In genomic region chr17:6711081-6711674, GRCh38 we compare ENCODE assay signal across 23 cellular contexts. TPM values are rescaled to one million over a fixed set of nuclear protein-coding genes. Genes with fewer than 3 reads are reported as not detected.
A peak's percentile ranks its signal among the peaks of the same experiment; 100 is the strongest.
DNase-seq lines count a peak whose midpoint lies in the region; ATAC-seq and TF ChIP-seq lines count a peak whose summit lies in the region.
"Had no signal": no experiment of that assay in that cellular context is flagged by ENCODE, and none has a peak within 500 bp of the region (broad histone marks: within the 10 kb centered on the region; RNA-seq: fewer than 3 reads in every experiment).

No MANE protein-coding gene starts in this region.

- TF ChIP-seq POLR2A in breast epithelium (IDR thresholded peaks at IDR 0.05) (no peak), right lobe of liver (IDR thresholded peaks at IDR 0.05) (peak; percentile 4), testis (IDR thresholded peaks at IDR 0.05) (no peak)

- H3K4me3 Mint-ChIP-seq in activated naive CD8-positive, alpha-beta T cell treated with anti-CD3 and anti-CD28 coated beads, Interleukin-2, amount 10 ng/mL, durations not matched to agents 7 days and 5 days, result no peak overlapping the region
- H3K4me3 Mint-ChIP-seq in activated naive CD8-positive, alpha-beta T cell treated with anti-CD3 and anti-CD28 coated beads, Interleukin-2, amount 50 U/mL, for 24 hours, result no peak overlapping the region
- H3K4me3 Mint-ChIP-seq in activated CD4-positive, alpha-beta T cell treated with anti-CD3 and anti-CD28 coated beads for 36 hours, result no peak overlapping the region
- H3K4me3 Mint-ChIP-seq: activated CD4-positive, alpha-beta T cell treated with anti-CD3 and anti-CD28 coated beads, Interleukin-2, amount 10 ng/mL, durations not matched to agents 24 days and 14 days; activated T-cell treated with anti-CD3 and anti-CD28 coated beads, Interleukin-2, amount 50 U/mL, for 4 hours; mesothelial cell of epicardium; stimulated activated memory B cell treated with anti-CD40 and anti-IgM and Interleukin-4, amounts not matched to agents 10 μg/mL and 1 μg/mL and 100 μg/mL, for 72 hours had no signal

- no peaks in the 10 kb centered on the region for H3K36me3 Mint-ChIP-seq in activated naive CD8-positive, alpha-beta T cell treated with anti-CD3 and anti-CD28 coated beads, Interleukin-2, amount 10 ng/mL, durations not matched to agents 7 days and 5 days
- no peaks in the 10 kb centered on the region for H3K36me3 Mint-ChIP-seq in activated naive CD8-positive, alpha-beta T cell treated with anti-CD3 and anti-CD28 coated beads, Interleukin-2, amount 50 U/mL, for 24 hours (ENCODE audit: low read depth)
- no peaks in the 10 kb centered on the region for H3K36me3 Mint-ChIP-seq in activated CD4-positive, alpha-beta T cell treated with anti-CD3 and anti-CD28 coated beads for 36 hours (ENCODE audit: low read depth)
- H3K36me3 Mint-ChIP-seq: CD8-positive, alpha-beta memory T cell; mesothelial cell of epicardium; stimulated activated memory B cell treated with anti-CD40 and anti-IgM and Interleukin-4, amounts not matched to agents 10 μg/mL and 1 μg/mL and 100 μg/mL, for 72 hours had no signal

- H3K27ac Mint-ChIP-seq in activated naive CD8-positive, alpha-beta T cell treated with anti-CD3 and anti-CD28 coated beads, Interleukin-2, amount 10 ng/mL, durations not matched to agents 7 days and 5 days, result peak overlapping the region; percentile 1
- no peak overlapping the region for H3K27ac Mint-ChIP-seq in activated naive CD8-positive, alpha-beta T cell treated with anti-CD3 and anti-CD28 coated beads, Interleukin-2, amount 50 U/mL, for 24 hours
- H3K27ac Mint-ChIP-seq in activated CD4-positive, alpha-beta T cell treated with anti-CD3 and anti-CD28 coated beads for 36 hours, result no peak overlapping the region
- H3K27ac Mint-ChIP-seq: activated CD4-positive, alpha-beta T cell treated with anti-CD3 and anti-CD28 coated beads, Interleukin-2, amount 10 ng/mL, durations not matched to agents 24 days and 14 days; CD8-positive, alpha-beta memory T cell; H9; mesothelial cell of epicardium; stimulated activated memory B cell treated with anti-CD40 and anti-IgM and Interleukin-4, amounts not matched to agents 10 μg/mL and 1 μg/mL and 100 μg/mL, for 72 hours had no signal

- H3K36me3 ChIP-seq in breast epithelium (no peaks in the 10 kb centered on the region), right lobe of liver (no peaks in the 10 kb centered on the region), testis (ENCODE audit: low read depth, missing control alignments) (no peaks in the 10 kb centered on the region)
- H3K36me3 ChIP-seq: gastrocnemius medialis, pancreas, SJCRH30 had no signal

- TF ChIP-seq CTCF in breast epithelium (IDR thresholded peaks at IDR 0.05) (no peak), right lobe of liver (IDR thresholded peaks at IDR 0.05) (no peak), testis (IDR thresholded peaks at IDR 0.05) (no peak)

- CTCF ChIA-PET in activated CD4-positive, alpha-beta T cell treated with anti-CD3 and anti-CD28 coated beads for 36 hours (lab: Charles Lee), result interaction anchor here (0.7 kb wide), 1 partner anchor 13 kb away, joined by 4 read pairs; no protein-coding TSS in a partner anchor

- DNase-seq in activated naive CD8-positive, alpha-beta T cell treated with anti-CD3 and anti-CD28 coated beads, Interleukin-2, amount 10 ng/mL, durations not matched to agents 7 days and 5 days, result no peak
- no peak for DNase-seq in activated naive CD8-positive, alpha-beta T cell treated with anti-CD3 and anti-CD28 coated beads, Interleukin-2, amount 50 U/mL, for 24 hours
- DNase-seq in breast epithelium (ENCODE audit: low spot score in 2 of 2), result peak in 1 of 2 donors; percentile 68
- DNase-seq in right lobe of liver, result peak; percentile 87 to 96 (median 95)
- DNase-seq in testis, result peak; percentile 70
- DNase-seq in stimulated activated CD4-positive, alpha-beta T cell treated with anti-CD3 and anti-CD28 coated beads, Interleukin-4, amount 100 ng/mL, for 4 hours, result no peak
- DNase-seq in activated CD4-positive, alpha-beta T cell treated with anti-CD3 and anti-CD28 coated beads for 36 hours, result no peak
- DNase-seq: activated CD4-positive, alpha-beta T cell treated with anti-CD3 and anti-CD28 coated beads, Interleukin-2, amount 10 ng/mL, durations not matched to agents 24 days and 14 days; activated T-cell treated with anti-CD3 and anti-CD28 coated beads, Interleukin-2, amount 50 U/mL, for 4 hours; CD8-positive, alpha-beta memory T cell; H9; NCI-H1417; pancreas; SJCRH30; small intestine; T-helper 9 cell had no signal

- H3K9me3 ChIP-seq in breast epithelium (peaks cover 0 to 8% of the 10 kb centered on the region in 2 donors), right lobe of liver (no peaks in the 10 kb centered on the region), testis (no peaks in the 10 kb centered on the region)
- H3K9me3 ChIP-seq: pancreas, SJCRH30 had no signal

- intact Hi-C loops in breast epithelium (cut with DNase I; ENCODE audit: low total_unique reads), result no loop called here
- intact Hi-C loops in right lobe of liver (cut with DNase I), result no loop called here
- intact Hi-C loops in testis (cut with DNase I; ENCODE audit: low total_unique reads), result no loop called here
- intact Hi-C loops in activated CD4-positive, alpha-beta T cell treated with anti-CD3 and anti-CD28 coated beads for 36 hours (cut with DNase I, micrococcal nuclease), result no loop called here

- no peak for ATAC-seq in activated naive CD8-positive, alpha-beta T cell treated with anti-CD3 and anti-CD28 coated beads, Interleukin-2, amount 10 ng/mL, durations not matched to agents 7 days and 5 days (ENCODE audit: low read depth)
- ATAC-seq in activated naive CD8-positive, alpha-beta T cell treated with anti-CD3 and anti-CD28 coated beads, Interleukin-2, amount 50 U/mL, for 24 hours, result no peak
- peak; percentile 50 to 66 (median 56) for ATAC-seq in right lobe of liver
- ATAC-seq in activated CD4-positive, alpha-beta T cell treated with anti-CD3 and anti-CD28 coated beads for 36 hours, result no peak
- ATAC-seq in HG03354 (IDR thresholded peaks at IDR 0.05; ENCODE audit: poor library complexity, severe bottlenecking, unreplicated experiment), result no peak
- ATAC-seq: activated T-cell treated with anti-CD3 and anti-CD28 coated beads, Interleukin-2, amount 50 U/mL, for 4 hours; gastrocnemius medialis; stimulated activated memory B cell treated with anti-CD40 and anti-IgM and Interleukin-4, amounts not matched to agents 10 μg/mL and 1 μg/mL and 100 μg/mL, for 72 hours had no signal

- H3K4me3 ChIP-seq in breast epithelium (no peak overlapping the region), right lobe of liver (peak overlapping the region; percentile 10 to 88 (median 78)), testis (no peak overlapping the region)
- H3K4me3 ChIP-seq: gastrocnemius medialis, pancreas, SJCRH30 had no signal

- POLR2A ChIA-PET in activated naive CD8-positive, alpha-beta T cell treated with anti-CD3 and anti-CD28 coated beads, Interleukin-2, amount 10 ng/mL, durations not matched to agents 7 days and 5 days (lab: Charles Lee), result no interaction called here
- POLR2A ChIA-PET in activated CD4-positive, alpha-beta T cell treated with anti-CD3 and anti-CD28 coated beads for 36 hours (lab: Charles Lee), result no interaction called here

- H3K9me3 Mint-ChIP-seq in activated naive CD8-positive, alpha-beta T cell treated with anti-CD3 and anti-CD28 coated beads, Interleukin-2, amount 10 ng/mL, durations not matched to agents 7 days and 5 days, result no peaks in the 10 kb centered on the region
- peaks cover 4% of the 10 kb centered on the region for H3K9me3 Mint-ChIP-seq in activated naive CD8-positive, alpha-beta T cell treated with anti-CD3 and anti-CD28 coated beads, Interleukin-2, amount 50 U/mL, for 24 hours
- H3K9me3 Mint-ChIP-seq in activated CD4-positive, alpha-beta T cell treated with anti-CD3 and anti-CD28 coated beads for 36 hours (ENCODE audit: low read depth), result no peaks in the 10 kb centered on the region
- H3K9me3 Mint-ChIP-seq: activated CD4-positive, alpha-beta T cell treated with anti-CD3 and anti-CD28 coated beads, Interleukin-2, amount 10 ng/mL, durations not matched to agents 24 days and 14 days; activated T-cell treated with anti-CD3 and anti-CD28 coated beads, Interleukin-2, amount 50 U/mL, for 4 hours; stimulated activated memory B cell treated with anti-CD40 and anti-IgM and Interleukin-4, amounts not matched to agents 10 μg/mL and 1 μg/mL and 100 μg/mL, for 72 hours had no signal

- H3K27me3 ChIP-seq in breast epithelium, result peaks cover 0 to 13% of the 10 kb centered on the region in 2 donors
- no peaks in the 10 kb centered on the region for H3K27me3 ChIP-seq in right lobe of liver
- no peaks in the 10 kb centered on the region for H3K27me3 ChIP-seq in testis
- H3K27me3 ChIP-seq: SJCRH30 had no signal

- H3K27me3 Mint-ChIP-seq in activated naive CD8-positive, alpha-beta T cell treated with anti-CD3 and anti-CD28 coated beads, Interleukin-2, amount 10 ng/mL, durations not matched to agents 7 days and 5 days, result peaks cover 66% of the 10 kb centered on the region
- peaks cover 57% of the 10 kb centered on the region for H3K27me3 Mint-ChIP-seq in activated naive CD8-positive, alpha-beta T cell treated with anti-CD3 and anti-CD28 coated beads, Interleukin-2, amount 50 U/mL, for 24 hours
- peaks cover 56% of the 10 kb centered on the region for H3K27me3 Mint-ChIP-seq in activated CD4-positive, alpha-beta T cell treated with anti-CD3 and anti-CD28 coated beads for 36 hours

- WGBS in right lobe of liver (ENCODE audit: insufficient coverage, low coverage, low lambda C conversion rate, missing lambda C conversion rate), result 27% methylated on average over 7 of the region's 7 CpGs
- WGBS in testis, 2 donors, result 66 to 73% methylated on average over 7 of the region's 7 CpGs

- peaks cover 8 to 11% of the 10 kb centered on the region in 2 donors for H3K4me1 ChIP-seq in breast epithelium
- peaks cover 0 to 44% (median 10%) of the 10 kb centered on the region in 4 donors for H3K4me1 ChIP-seq in right lobe of liver
- H3K4me1 ChIP-seq in testis, result peaks cover 13% of the 10 kb centered on the region
- H3K4me1 ChIP-seq: gastrocnemius medialis, pancreas, SJCRH30 had no signal

- peaks cover 10% of the 10 kb centered on the region for H3K4me1 Mint-ChIP-seq in activated naive CD8-positive, alpha-beta T cell treated with anti-CD3 and anti-CD28 coated beads, Interleukin-2, amount 10 ng/mL, durations not matched to agents 7 days and 5 days
- peaks cover 9% of the 10 kb centered on the region for H3K4me1 Mint-ChIP-seq in activated naive CD8-positive, alpha-beta T cell treated with anti-CD3 and anti-CD28 coated beads, Interleukin-2, amount 50 U/mL, for 24 hours
- peaks cover 11% of the 10 kb centered on the region for H3K4me1 Mint-ChIP-seq in activated CD4-positive, alpha-beta T cell treated with anti-CD3 and anti-CD28 coated beads for 36 hours

- H3K27ac ChIP-seq in breast epithelium, result peak overlapping the region; percentile 70 to 78
- H3K27ac ChIP-seq in right lobe of liver, result peak overlapping the region; percentile 93 to 97 (median 95)
- H3K27ac ChIP-seq in testis, result no peak overlapping the region
- H3K27ac ChIP-seq: gastrocnemius medialis, pancreas, SJCRH30 had no signal

RNA-seq across cellular contexts. Expression of gene SLC13A5, which starts 2.0 kb away (rescaled TPM):
- total RNA-seq in activated naive CD8-positive, alpha-beta T cell treated with anti-CD3 and anti-CD28 coated beads, Interleukin-2, amount 10 ng/mL, durations not matched to agents 7 days and 5 days, result not detected
- total RNA-seq in breast epithelium, result under 1 TPM in 1 of 3 donors, not detected in 2; 0.32 TPM
- 100 to 1,000 TPM; 142 to 383 (median 264) TPM for total RNA-seq in right lobe of liver
- total RNA-seq in testis, result 1 to 10 TPM; 3.1 to 3.3 TPM
- polyA plus RNA-seq in testis (ENCODE audit: insufficient read depth, low read depth, low replicate concordance), result 13.0 TPM
- not detected for total RNA-seq in activated CD4-positive, alpha-beta T cell treated with anti-CD3 and anti-CD28 coated beads for 36 hours
- total RNA-seq: A673; activated CD4-positive, alpha-beta T cell treated with anti-CD3 and anti-CD28 coated beads, Interleukin-2, amount 10 ng/mL, durations not matched to agents 24 days and 14 days; CD8-positive, alpha-beta memory T cell; Daoy; SJCRH30; ureter had no signal
- polyA plus RNA-seq: CD8-positive, alpha-beta memory T cell had no signal

RNA-seq across cellular contexts. Expression of gene XAF1, which starts 44.7 kb away (rescaled TPM):
- total RNA-seq in activated naive CD8-positive, alpha-beta T cell treated with anti-CD3 and anti-CD28 coated beads, Interleukin-2, amount 10 ng/mL, durations not matched to agents 7 days and 5 days, result 100 to 1,000 TPM; 280 to 302 TPM
- total RNA-seq in breast epithelium (10 to 100 TPM; 15.2 to 25.6 (median 25.2) TPM), right lobe of liver (10 to 100 TPM; 15.9 to 76.8 (median 42.7) TPM), testis (10 to 100 TPM; 26.8 to 39.6 TPM)
- polyA plus RNA-seq in testis (ENCODE audit: insufficient read depth, low read depth, low replicate concordance), result 10.4 TPM
- 10 to 100 TPM; 47.7 to 48.6 TPM for total RNA-seq in activated CD4-positive, alpha-beta T cell treated with anti-CD3 and anti-CD28 coated beads for 36 hours
- total RNA-seq: A673, H9 had no signal

RNA-seq across cellular contexts. Expression of gene C17orf100, which starts 59.6 kb away (rescaled TPM):
- total RNA-seq in activated naive CD8-positive, alpha-beta T cell treated with anti-CD3 and anti-CD28 coated beads, Interleukin-2, amount 10 ng/mL, durations not matched to agents 7 days and 5 days, result 1 to 10 TPM; 2.0 to 2.5 TPM
- total RNA-seq in breast epithelium (under 1 TPM; 0.16 to 0.98 (median 0.88) TPM), right lobe of liver (1 to 10 TPM; 1.2 to 4.0 (median 1.9) TPM), testis (10 to 100 TPM in 1 of 2 donors, 1 to 10 TPM in 1; 6.9 to 10.3 TPM)
- 12.4 TPM for polyA plus RNA-seq in testis (ENCODE audit: insufficient read depth, low read depth, low replicate concordance)
- 1 to 10 TPM; 1.6 to 2.0 TPM for total RNA-seq in activated CD4-positive, alpha-beta T cell treated with anti-CD3 and anti-CD28 coated beads for 36 hours

RNA-seq across cellular contexts. Expression of gene MED31, which starts 59.8 kb away (rescaled TPM):
- 10 to 100 TPM; 23.1 to 23.2 TPM for total RNA-seq in activated naive CD8-positive, alpha-beta T cell treated with anti-CD3 and anti-CD28 coated beads, Interleukin-2, amount 10 ng/mL, durations not matched to agents 7 days and 5 days
- total RNA-seq in breast epithelium (10 to 100 TPM in 2 of 3 donors, 1 to 10 TPM in 1; 5.4 to 13.4 (median 12.9) TPM), right lobe of liver (10 to 100 TPM in 2 of 6 experiments, 1 to 10 TPM in 4; 3.5 to 10.7 (median 7.4) TPM), testis (10 to 100 TPM; 14.9 to 19.3 TPM)
- polyA plus RNA-seq in testis (ENCODE audit: insufficient read depth, low read depth, low replicate concordance), result 31.3 TPM
- 10 to 100 TPM; 17.7 to 24.5 TPM for total RNA-seq in activated CD4-positive, alpha-beta T cell treated with anti-CD3 and anti-CD28 coated beads for 36 hours

Comparison
In these comparisons a context has a peak if more than half of its experiments do, and no peak if none do; other contexts are left out.
1. ATAC-seq: peak in right lobe of liver (4 of 4); none in activated naive CD8-positive, alpha-beta T cell treated with anti-CD3 and anti-CD28 coated beads, Interleukin-2, amount 10 ng/mL, durations not matched to agents 7 days and 5 days (single experiment), activated naive CD8-positive, alpha-beta T cell treated with anti-CD3 and anti-CD28 coated beads, Interleukin-2, amount 50 U/mL, for 24 hours (single experiment), activated CD4-positive, alpha-beta T cell treated with anti-CD3 and anti-CD28 coated beads for 36 hours (single experiment) and HG03354 (single experiment).
2. DNase-seq: peak in right lobe of liver (3 of 3) and testis (single experiment); none in activated naive CD8-positive, alpha-beta T cell treated with anti-CD3 and anti-CD28 coated beads, Interleukin-2, amount 10 ng/mL, durations not matched to agents 7 days and 5 days (single experiment), activated naive CD8-positive, alpha-beta T cell treated with anti-CD3 and anti-CD28 coated beads, Interleukin-2, amount 50 U/mL, for 24 hours (single experiment), stimulated activated CD4-positive, alpha-beta T cell treated with anti-CD3 and anti-CD28 coated beads, Interleukin-4, amount 100 ng/mL, for 4 hours (0 of 2) and activated CD4-positive, alpha-beta T cell treated with anti-CD3 and anti-CD28 coated beads for 36 hours (single experiment).
3. H3K27ac ChIP-seq: peak in breast epithelium (2 of 2) and right lobe of liver (3 of 3); none in testis (0 of 2).
4. H3K4me3 ChIP-seq: peak in right lobe of liver (3 of 3); none in breast epithelium (0 of 3) and testis (0 of 2).
5. RNA of gene SLC13A5, which starts 2.0 kb away (total RNA-seq): 142 to 383 TPM in right lobe of liver; 3.1 to 3.3 TPM in testis, 0.32 TPM in breast epithelium, not detected in activated CD4-positive, alpha-beta T cell treated with anti-CD3 and anti-CD28 coated beads for 36 hours and not detected in activated naive CD8-positive, alpha-beta T cell treated with anti-CD3 and anti-CD28 coated beads, Interleukin-2, amount 10 ng/mL, durations not matched to agents 7 days and 5 days; every median in the first group is over 10 times any median in the second.